Comparison of ENCODE assay signal across 9 cellular contexts in genomic region chr19:4186087-4186993, GRCh38. TPM values are rescaled to one million over a fixed set of nuclear protein-coding genes. Genes with fewer than 3 reads are reported as not detected.
DNase-seq lines count a peak whose midpoint lies in the region; ATAC-seq and TF ChIP-seq lines count a peak whose summit lies in the region.
"Had no signal": no experiment of that assay in that cellular context is flagged by ENCODE, and none has a peak within 500 bp of the region (broad histone marks: within the 10 kb centered on the region; RNA-seq: fewer than 3 reads in every experiment).

No MANE protein-coding gene starts in this region.

- H3K4me1 ChIP-seq in ascending aorta: peaks cover 9 to 11% of the 10 kb centered on the region in 2 donors

- ATAC-seq in HG02852 (IDR thresholded peaks at IDR 0.05; ENCODE audit: unreplicated experiment) (no peak), HG03439 (IDR thresholded peaks at IDR 0.05; ENCODE audit: unreplicated experiment) (no peak)

- CTCF ChIA-PET in GM10248 (lab: Yijun Ruan, JAX): interaction anchor here (0.6 to 2.6 kb wide), 8 partner anchors 13 to 201 kb away, joined by 3 to 10 read pairs (median 4); partner anchors contain the start of gene EEF2

- H3K4me3 ChIP-seq in ascending aorta: no peak overlapping the region

- H3K36me3 ChIP-seq in ascending aorta: no peaks in the 10 kb centered on the region

- TF ChIP-seq CTCF in GM10248 (IDR thresholded peaks at IDR 0.05; ENCODE audit: control extremely low read depth, extremely low read depth, low read depth, missing control alignments) (peak; percentile 84), ascending aorta (IDR thresholded peaks at IDR 0.05) (peak in 2 of 3 experiments; percentile 21 to 51)

- DNase-seq in GM10248 (ENCODE audit: extremely low spot score): peak; percentile 86
- DNase-seq in NCI-H1694 (lab: John Stamatoyannopoulos, UW): peak; percentile 77
- peak; percentile 78 for DNase-seq in T-helper 9 cell
- peak in 1 of 2 donors; percentile 74 for DNase-seq in ascending aorta (ENCODE audit: low spot score in 2 of 2)
- peak; percentile 45 for DNase-seq in iPS DF 19.7 (ENCODE audit: low read depth, low spot score)
- peak; percentile 60 to 85 for DNase-seq in stimulated activated CD4-positive, alpha-beta T cell treated with anti-CD3 and anti-CD28 coated beads, Interleukin-12 subunit alpha, Interleukin-12 subunit beta, amount 100 ng/mL, for 24 hours (ENCODE audit: low read depth in 2 of 2)

- no peaks in the 10 kb centered on the region for H3K9me3 ChIP-seq in ascending aorta

- no peaks in the 10 kb centered on the region for H3K27me3 ChIP-seq in ascending aorta

- POLR2A ChIA-PET in GM10248 (lab: Yijun Ruan, JAX): interaction anchor here (0.6 kb wide), 1 partner anchor 438 kb away, joined by 11 read pairs; no protein-coding TSS in a partner anchor

- H3K27ac ChIP-seq in ascending aorta: no peak overlapping the region
- H3K27ac ChIP-seq: epithelial cell of prostate had no signal

- intact Hi-C loops in ascending aorta (cut with DNase I): no loop called here

RNA-seq across cellular contexts. Expression of gene ANKRD24, which starts 3.9 kb away (rescaled TPM):
- not detected for total RNA-seq in ascending aorta

RNA-seq across cellular contexts. Expression of gene SIRT6, which starts 4.0 kb away (rescaled TPM):
- 5.9 TPM for total RNA-seq in ascending aorta

RNA-seq across cellular contexts. Expression of gene CREB3L3, which starts 32.9 kb away (rescaled TPM):
- 2.8 TPM for total RNA-seq in ascending aorta

RNA-seq across cellular contexts. Expression of gene EBI3, which starts 43.0 kb away (rescaled TPM):
- not detected for total RNA-seq in ascending aorta
